Comparison of ENCODE assay signal across 1 cellular context in genomic region chr6:99189823-99190721, GRCh38.
A peak's percentile ranks its signal among the peaks of the same experiment; 100 is the strongest.
TF ChIP-seq lines count a peak whose summit lies in the region.

No MANE protein-coding gene starts in this region.

TF ChIP-seq in GM12878, 131 proteins besides CTCF, POLR2A, EP300 and RAD21 (continued from another document and continues in another):
- TF ChIP-seq CBFB (IDR thresholded peaks at IDR 0.05; ENCODE audit: low read depth) (peak; percentile 84), SIX5 (IDR thresholded peaks at IDR 0.05; ENCODE audit: low read depth, low read length, severe bottlenecking) (no peak), STAT1 (conservative IDR thresholded peaks at IDR 0.05) (no peak), IRF4 (IDR thresholded peaks at IDR 0.05; ENCODE audit: low read depth, low read length) (peak; percentile 98), ZNF274 (IDR thresholded peaks at IDR 0.05; ENCODE audit: insufficient read depth, insufficient read length) (no peak), BHLHE40 (IDR thresholded peaks at IDR 0.05; ENCODE audit: borderline replicate concordance in 1 of 2, low read depth in 2 of 2, low read length in 1 of 2) (peak; percentile 67 to 74; a peak in 3 of 4 replicates), ELK1 (IDR thresholded peaks at IDR 0.05; ENCODE audit: low read depth, low read length) (no peak), PKNOX1 (IDR thresholded peaks at IDR 0.05) (no peak), E2F4 (IDR thresholded peaks at IDR 0.05; ENCODE audit: low read depth, low read length) (no peak), CHD1 (IDR thresholded peaks at IDR 0.05; ENCODE audit: low read depth, low read length) (no peak), MLLT1 (IDR thresholded peaks at IDR 0.05) (peak; percentile 91), POLR2AphosphoS5 (IDR thresholded peaks at IDR 0.05; ENCODE audit: low read length) (no peak), BMI1 (IDR thresholded peaks at IDR 0.05; ENCODE audit: borderline replicate concordance) (peak; percentile 91), GATAD2B (conservative IDR thresholded peaks at IDR 0.05; ENCODE audit: low read depth) (peak; percentile 43; the same call in 1 of the 2 replicates), SMC3 (IDR thresholded peaks at IDR 0.05; ENCODE audit: borderline replicate concordance, low read length) (no peak; the same call in 1 of the 2 replicates), ZNF384 (IDR thresholded peaks at IDR 0.05; ENCODE audit: borderline replicate concordance, low read depth, low read length) (no peak), YBX1 (IDR thresholded peaks at IDR 0.05) (no peak), NBN (IDR thresholded peaks at IDR 0.05) (peak; percentile 96), KDM1A (IDR thresholded peaks at IDR 0.05; ENCODE audit: borderline replicate concordance) (no peak), ZZZ3 (IDR thresholded peaks at IDR 0.05; ENCODE audit: control insufficient read depth, insufficient read length, low read depth) (no peak), JUND (IDR thresholded peaks at IDR 0.05; ENCODE audit: low read depth, low read length) (peak; percentile 62; the same call in 1 of the 2 replicates), ZBTB4 (CRISPR knock-in tag; IDR thresholded peaks at IDR 0.05) (no peak), RB1 (IDR thresholded peaks at IDR 0.05; ENCODE audit: borderline replicate concordance) (no peak), CHD2 (IDR thresholded peaks at IDR 0.05; ENCODE audit: borderline replicate concordance, low read depth, low read length) (peak; percentile 52; the same call in 1 of the 2 replicates), SP1 (IDR thresholded peaks at IDR 0.05; ENCODE audit: low read depth, low read length) (peak; percentile 44), MEF2A (IDR thresholded peaks at IDR 0.05; ENCODE audit: insufficient read depth, low read depth, low read length) (peak; percentile 88), STAT3 (IDR thresholded peaks at IDR 0.05; ENCODE audit: low read depth, low read length) (0 out of 2 replicates have a peak, but pooled peaks have one; percentile 44), BRCA1 (IDR thresholded peaks at IDR 0.05; ENCODE audit: low read depth, low read length) (no peak), CEBPZ (IDR thresholded peaks at IDR 0.05; ENCODE audit: low read depth, low read length) (no peak), ESRRA (IDR thresholded peaks at IDR 0.05; ENCODE audit: low read length) (no peak; the same call in 1 of the 2 replicates), HDGF (IDR thresholded peaks at IDR 0.05) (no peak), POU2F2 (IDR thresholded peaks at IDR 0.05; ENCODE audit: borderline replicate concordance, low read depth, low read length) (peak; percentile 74; the same call in 2 of the 3 replicates), ZNF24 (IDR thresholded peaks at IDR 0.05) (no peak), NR2C1 (IDR thresholded peaks at IDR 0.05) (no peak; the same call in 1 of the 2 replicates), IKZF1 (conservative IDR thresholded peaks at IDR 0.05) (peak; percentile 85), PAX5 (IDR thresholded peaks at IDR 0.05; ENCODE audit: borderline replicate concordance, low read depth, low read length) (peak; percentile 91), CREB1 (IDR thresholded peaks at IDR 0.05; ENCODE audit: low read depth) (peak; percentile 60), FOS (IDR thresholded peaks at IDR 0.05; ENCODE audit: borderline replicate concordance, extremely low read depth, insufficient read length) (no peak), ZNF207 (IDR thresholded peaks at IDR 0.05; ENCODE audit: borderline replicate concordance) (no peak), ATF7 (IDR thresholded peaks at IDR 0.05; ENCODE audit: low read depth) (peak; percentile 95), CBX3 (IDR thresholded peaks at IDR 0.05; ENCODE audit: borderline replicate concordance, low read depth) (no peak)
- TF ChIP-seq, protein P1, sequence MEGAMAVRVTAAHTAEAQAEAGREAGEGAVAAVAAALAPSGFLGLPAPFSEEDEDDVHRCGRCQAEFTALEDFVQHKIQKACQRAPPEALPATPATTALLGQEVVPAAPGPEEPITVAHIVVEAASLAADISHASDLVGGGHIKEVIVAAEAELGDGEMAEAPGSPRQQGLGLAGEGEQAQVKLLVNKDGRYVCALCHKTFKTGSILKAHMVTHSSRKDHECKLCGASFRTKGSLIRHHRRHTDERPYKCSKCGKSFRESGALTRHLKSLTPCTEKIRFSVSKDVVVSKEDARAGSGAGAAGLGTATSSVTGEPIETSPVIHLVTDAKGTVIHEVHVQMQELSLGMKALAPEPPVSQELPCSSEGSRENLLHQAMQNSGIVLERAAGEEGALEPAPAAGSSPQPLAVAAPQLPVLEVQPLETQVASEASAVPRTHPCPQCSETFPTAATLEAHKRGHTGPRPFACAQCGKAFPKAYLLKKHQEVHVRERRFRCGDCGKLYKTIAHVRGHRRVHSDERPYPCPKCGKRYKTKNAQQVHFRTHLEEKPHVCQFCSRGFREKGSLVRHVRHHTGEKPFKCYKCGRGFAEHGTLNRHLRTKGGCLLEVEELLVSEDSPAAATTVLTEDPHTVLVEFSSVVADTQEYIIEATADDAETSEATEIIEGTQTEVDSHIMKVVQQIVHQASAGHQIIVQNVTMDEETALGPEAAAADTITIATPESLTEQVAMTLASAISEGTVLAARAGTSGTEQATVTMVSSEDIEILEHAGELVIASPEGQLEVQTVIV (IDR thresholded peaks at IDR 0.05; ENCODE audit: borderline replicate concordance, partially characterized antibody): no peak
- TF ChIP-seq, protein P2, sequence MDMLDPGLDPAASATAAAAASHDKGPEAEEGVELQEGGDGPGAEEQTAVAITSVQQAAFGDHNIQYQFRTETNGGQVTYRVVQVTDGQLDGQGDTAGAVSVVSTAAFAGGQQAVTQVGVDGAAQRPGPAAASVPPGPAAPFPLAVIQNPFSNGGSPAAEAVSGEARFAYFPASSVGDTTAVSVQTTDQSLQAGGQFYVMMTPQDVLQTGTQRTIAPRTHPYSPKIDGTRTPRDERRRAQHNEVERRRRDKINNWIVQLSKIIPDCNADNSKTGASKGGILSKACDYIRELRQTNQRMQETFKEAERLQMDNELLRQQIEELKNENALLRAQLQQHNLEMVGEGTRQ (IDR thresholded peaks at IDR 0.05; ENCODE audit: borderline replicate concordance, low read depth, low read length): no peak; the same call in 1 of the 2 replicates
- TF ChIP-seq, protein P3, sequence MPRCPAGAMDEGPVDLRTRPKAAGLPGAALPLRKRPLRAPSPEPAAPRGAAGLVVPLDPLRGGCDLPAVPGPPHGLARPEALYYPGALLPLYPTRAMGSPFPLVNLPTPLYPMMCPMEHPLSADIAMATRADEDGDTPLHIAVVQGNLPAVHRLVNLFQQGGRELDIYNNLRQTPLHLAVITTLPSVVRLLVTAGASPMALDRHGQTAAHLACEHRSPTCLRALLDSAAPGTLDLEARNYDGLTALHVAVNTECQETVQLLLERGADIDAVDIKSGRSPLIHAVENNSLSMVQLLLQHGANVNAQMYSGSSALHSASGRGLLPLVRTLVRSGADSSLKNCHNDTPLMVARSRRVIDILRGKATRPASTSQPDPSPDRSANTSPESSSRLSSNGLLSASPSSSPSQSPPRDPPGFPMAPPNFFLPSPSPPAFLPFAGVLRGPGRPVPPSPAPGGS (IDR thresholded peaks at IDR 0.05; ENCODE audit: borderline replicate concordance, insufficient read depth, low read depth, low read length, poor library complexity, severe bottlenecking): peak; percentile 50
- TF ChIP-seq, protein P4, sequence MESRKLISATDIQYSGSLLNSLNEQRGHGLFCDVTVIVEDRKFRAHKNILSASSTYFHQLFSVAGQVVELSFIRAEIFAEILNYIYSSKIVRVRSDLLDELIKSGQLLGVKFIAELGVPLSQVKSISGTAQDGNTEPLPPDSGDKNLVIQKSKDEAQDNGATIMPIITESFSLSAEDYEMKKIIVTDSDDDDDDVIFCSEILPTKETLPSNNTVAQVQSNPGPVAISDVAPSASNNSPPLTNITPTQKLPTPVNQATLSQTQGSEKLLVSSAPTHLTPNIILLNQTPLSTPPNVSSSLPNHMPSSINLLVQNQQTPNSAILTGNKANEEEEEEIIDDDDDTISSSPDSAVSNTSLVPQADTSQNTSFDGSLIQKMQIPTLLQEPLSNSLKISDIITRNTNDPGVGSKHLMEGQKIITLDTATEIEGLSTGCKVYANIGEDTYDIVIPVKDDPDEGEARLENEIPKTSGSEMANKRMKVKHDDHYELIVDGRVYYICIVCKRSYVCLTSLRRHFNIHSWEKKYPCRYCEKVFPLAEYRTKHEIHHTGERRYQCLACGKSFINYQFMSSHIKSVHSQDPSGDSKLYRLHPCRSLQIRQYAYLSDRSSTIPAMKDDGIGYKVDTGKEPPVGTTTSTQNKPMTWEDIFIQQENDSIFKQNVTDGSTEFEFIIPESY (IDR thresholded peaks at IDR 0.05): no peak
